28 cellular contexts compared by ENCODE assay signal in the genomic region with DNA sequence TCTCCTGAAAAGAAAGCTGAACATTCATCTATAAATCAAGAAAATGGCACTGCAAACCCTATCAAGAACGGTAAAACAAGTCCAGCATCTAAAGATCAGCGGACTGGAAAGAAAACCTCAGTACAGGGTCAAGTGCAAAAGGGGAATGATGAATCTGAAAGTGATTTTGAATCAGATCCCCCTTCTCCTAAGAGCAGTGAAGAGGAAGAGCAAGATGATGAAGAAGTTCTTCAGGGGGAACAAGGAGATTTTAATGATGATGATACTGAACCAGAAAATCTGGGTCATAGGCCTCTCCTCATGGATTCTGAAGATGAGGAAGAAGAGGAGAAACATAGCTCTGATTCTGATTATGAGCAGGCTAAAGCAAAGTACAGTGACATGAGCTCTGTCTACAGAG.
"Had no signal": no experiment of that assay in that cellular context is flagged by ENCODE, and none has a peak within 500 bp of the region (broad histone marks: within the 10 kb centered on the region; RNA-seq: fewer than 3 reads in every experiment).

No MANE protein-coding gene starts in this region.

- H3K4me1 ChIP-seq: left ventricle myocardium inferior, pancreas, prostate gland, suprapubic skin, tibial artery, upper lobe of right lung had no signal

- H3K4me3 ChIP-seq: left ventricle myocardium inferior, lung, mucosa of descending colon, pancreas, prostate gland, skin epidermis, suprapubic skin, thoracic aorta, tibial artery, upper lobe of right lung had no signal

- DNase-seq: hypothalamus; immature natural killer cell; left ventricle myocardium inferior; midbrain; mucosa of descending colon; naive thymus-derived CD8-positive, alpha-beta T cell; nucleus accumbens; pancreas; retina; right cardiac atrium; stimulated activated CD4-positive, alpha-beta T cell treated with anti-CD3 and anti-CD28 coated beads, Interleukin-12 subunit alpha, Interleukin-12 subunit beta, amount 100 ng/mL, for 4 hours; stimulated activated CD4-positive, alpha-beta T cell treated with anti-CD3 and anti-CD28 coated beads, Interleukin-15, amount 100 ng/mL, for 24 hours; stimulated activated CD4-positive, alpha-beta T cell treated with anti-CD3 and anti-CD28 coated beads, Interleukin-2, amount 100 ng/mL, for 24 hours; stimulated activated CD4-positive, alpha-beta T cell treated with anti-CD3 and anti-CD28 coated beads, Interleukin-4, amount 100 ng/mL, for 1 hour; stimulated activated naive CD4-positive, alpha-beta T cell; tibial artery; upper lobe of right lung had no signal

- H3K27ac ChIP-seq: left ventricle myocardium inferior, pancreas, prostate gland, skin epidermis, suprapubic skin, thoracic aorta, tibial artery, upper lobe of right lung had no signal

- H3K27me3 Mint-ChIP-seq: naive thymus-derived CD8-positive, alpha-beta T cell; stimulated activated naive CD8-positive, alpha-beta T cell treated with anti-CD3 and anti-CD28 coated beads, Interleukin-15, Interleukin-2, amounts not matched to agents 100 ng/mL and 50 ng/mL, for 24 hours had no signal

- H3K4me3 Mint-ChIP-seq: immature natural killer cell; naive thymus-derived CD8-positive, alpha-beta T cell; nephron; neural crest cell; stimulated activated naive CD8-positive, alpha-beta T cell treated with anti-CD3 and anti-CD28 coated beads, Interleukin-15, Interleukin-2, amounts not matched to agents 100 ng/mL and 50 ng/mL, for 24 hours had no signal

- H3K36me3 ChIP-seq: pancreas, prostate gland had no signal

- H3K9me3 Mint-ChIP-seq: immature natural killer cell; naive thymus-derived CD8-positive, alpha-beta T cell; nephron; neural crest cell; stimulated activated naive CD8-positive, alpha-beta T cell treated with anti-CD3 and anti-CD28 coated beads, Interleukin-15, Interleukin-2, amounts not matched to agents 100 ng/mL and 50 ng/mL, for 24 hours had no signal

- H3K27me3 ChIP-seq: pancreas, suprapubic skin, tibial artery, upper lobe of right lung had no signal

- H3K27ac Mint-ChIP-seq: immature natural killer cell; nephron; stimulated activated naive CD8-positive, alpha-beta T cell treated with anti-CD3 and anti-CD28 coated beads, Interleukin-15, Interleukin-2, amounts not matched to agents 100 ng/mL and 50 ng/mL, for 24 hours had no signal

- H3K9me3 ChIP-seq: left ventricle myocardium inferior, mucosa of descending colon, pancreas, prostate gland, suprapubic skin, thoracic aorta, tibial artery, upper lobe of right lung had no signal

- ATAC-seq: mucosa of descending colon; naive thymus-derived CD8-positive, alpha-beta T cell; pancreas; sciatic nerve; upper lobe of right lung had no signal

- H3K4me1 Mint-ChIP-seq: immature natural killer cell; naive thymus-derived CD8-positive, alpha-beta T cell; nephron; neural crest cell had no signal

- FAIRE-seq: islet of Langerhans, pancreas, urothelium cell line had no signal
